ENCODE assay signal across 8 cellular contexts in the genomic region with DNA sequence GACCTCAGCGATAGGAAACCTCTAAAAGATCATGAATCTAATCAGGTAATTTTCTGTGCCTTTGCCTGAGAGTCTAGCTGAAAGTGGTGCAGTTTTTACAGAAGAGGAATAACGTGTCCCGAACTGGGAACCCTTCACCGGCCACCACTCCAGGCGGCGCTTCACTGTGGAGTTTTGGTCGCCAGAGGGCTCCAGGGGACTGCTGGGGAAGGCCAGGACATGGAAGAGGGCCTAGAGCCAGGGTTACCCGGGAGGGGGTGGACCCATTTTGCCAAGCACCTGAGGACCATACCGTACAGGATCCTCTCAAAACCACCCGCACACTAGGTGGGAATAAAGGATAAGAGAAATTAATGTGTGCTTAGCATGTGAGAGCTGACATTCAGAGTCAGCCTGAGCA. TPM values are rescaled to one million over a fixed set of nuclear protein-coding genes. Genes with fewer than 3 reads are reported as not detected.
A peak's percentile ranks its signal among the peaks of the same experiment; 100 is the strongest.
DNase-seq lines count a peak whose midpoint lies in the region; ATAC-seq and TF ChIP-seq lines count a peak whose summit lies in the region.
"Not testable (repeated sequence)": the region's sequence is repeated elsewhere in the genome, so short reads cannot be mapped to it uniquely, and the experiment has no call there.

No MANE protein-coding gene starts in this region.

- TF ChIP-seq POLR2A in heart left ventricle (IDR thresholded peaks at IDR 0.05) = not testable (repeated sequence)

- intact Hi-C loops in Caco-2 (cut with micrococcal nuclease; ENCODE audit: unreplicated experiment) (loop anchor here (1.0 kb wide), 1 partner anchor 170 kb away; no protein-coding TSS in a partner anchor), heart left ventricle (cut with DNase I) (loop anchor here in 3 of 10 donors (2.0 to 10.0 kb wide), 3 partner anchors 169 to 171 kb away; no protein-coding TSS in a partner anchor)
- intact Hi-C loops in lower lobe of right lung (cut with DNase I) = not testable (repeated sequence)

- WGBS in heart left ventricle, 4 donors = 26 to 32% (median 30%) methylated on average over 10 of the region's 10 CpGs
- WGBS in smooth muscle cell (ENCODE audit: low lambda C conversion rate) = 21% methylated on average over 10 of the region's 10 CpGs

- H2AFZ ChIP-seq in smooth muscle cell (ENCODE audit: low read depth) = not testable (repeated sequence)

- H3K36me3 Mint-ChIP-seq in Caco-2 (ENCODE audit: insufficient read depth, unreplicated experiment); WTC11: not testable (repeated sequence)

- H3K27ac ChIP-seq in heart left ventricle; lower lobe of right lung; smooth muscle cell (ENCODE audit: low read depth): not testable (repeated sequence)

- CTCF ChIA-PET in Caco-2 (lab: Charles Lee) (interaction anchor here (1.1 to 1.2 kb wide), 2 partner anchors 170 to 173 kb away, joined by 4 read pairs; no protein-coding TSS in a partner anchor), WTC11 (lab: Charles Lee) (interaction anchor here (0.8 to 1.3 kb wide), 3 partner anchors 23 to 161 kb away, joined by 3 to 6 read pairs (median 3); no protein-coding TSS in a partner anchor)

- not testable (repeated sequence) for BruUV-seq in Caco-2 (replicated peaks; lab: Mats Ljungman, UMichigan)

- not testable (repeated sequence) for H3K4me1 ChIP-seq in Caco-2; heart left ventricle; lower lobe of right lung; smooth muscle cell (ENCODE audit: low read depth)

- not testable (repeated sequence) for H3K27me3 ChIP-seq in Caco-2 (replicated peaks; ENCODE audit: control insufficient read depth, insufficient read depth, low read length); heart left ventricle; lower lobe of right lung (ENCODE audit: low read depth); smooth muscle cell (ENCODE audit: low read depth)

- not testable (repeated sequence) for H3K9me3 Mint-ChIP-seq in Caco-2 (ENCODE audit: unreplicated experiment)
- H3K9me3 Mint-ChIP-seq in WTC11 = peaks cover 17% of the 10 kb centered on the region

- not testable (repeated sequence) for H4K20me1 ChIP-seq in smooth muscle cell (ENCODE audit: low read depth)

- H3K27me3 Mint-ChIP-seq in Caco-2 (ENCODE audit: insufficient read depth, unreplicated experiment); WTC11 (ENCODE audit: low read depth): not testable (repeated sequence)

- H3K9me3 ChIP-seq in Caco-2; heart left ventricle; lower lobe of right lung; smooth muscle cell (replicated peaks; ENCODE audit: low read depth): not testable (repeated sequence)

- H3K4me3 ChIP-seq in Caco-2 (ENCODE audit: low read depth, low read length); heart left ventricle; lower lobe of right lung; smooth muscle cell: not testable (repeated sequence)

- not testable (repeated sequence) for H3K27ac Mint-ChIP-seq in Caco-2 (ENCODE audit: unreplicated experiment); WTC11

- H3K36me3 ChIP-seq in Caco-2 (ENCODE audit: control insufficient read depth, insufficient read depth, low read length); heart left ventricle; lower lobe of right lung; smooth muscle cell (ENCODE audit: low read depth): not testable (repeated sequence)

- DNase-seq in Caco-2 = peak; percentile 56 to 69
- DNase-seq in GM20000 (ENCODE audit: low spot score); lower lobe of right lung; smooth muscle cell (lab: John Stamatoyannopoulos, UW; ENCODE audit: unreplicated experiment): not testable (repeated sequence)
- DNase-seq in M059J (ENCODE audit: low read depth) = peak; percentile 37
- peak; percentile 83 for DNase-seq in WTC11 (ENCODE audit: low spot score)
- DNase-seq in dermis blood vessel endothelial cell = peak; percentile 47
- peak in 1 of 5 donors; percentile 44 for DNase-seq in heart left ventricle

- peak; percentile 100 for ATAC-seq in WTC11
- ATAC-seq in heart left ventricle = peak; percentile 61 to 81 (median 74)
- ATAC-seq in lower lobe of right lung = peak; percentile 61 to 71

- H3K79me2 ChIP-seq in smooth muscle cell (ENCODE audit: low read depth) = not testable (repeated sequence)

- not testable (repeated sequence) for H3F3A ChIP-seq in smooth muscle cell (ENCODE audit: low read depth)

- H3K4me1 Mint-ChIP-seq in Caco-2 (ENCODE audit: low read depth, unreplicated experiment); WTC11: not testable (repeated sequence)

- POLR2A ChIA-PET in Caco-2 (lab: Charles Lee); WTC11 (lab: Charles Lee): not testable (repeated sequence)

- H3K9ac ChIP-seq in smooth muscle cell (ENCODE audit: low read depth) = not testable (repeated sequence)

- H3K4me3 Mint-ChIP-seq in Caco-2 (ENCODE audit: unreplicated experiment); WTC11: not testable (repeated sequence)

- not testable (repeated sequence) for H3K4me2 ChIP-seq in smooth muscle cell

- TF ChIP-seq CTCF in Caco-2 (IDR thresholded peaks at IDR 0.05; ENCODE audit: insufficient read depth in 1 of 2, low read depth in 1 of 2, low read length in 1 of 2, severe bottlenecking in 1 of 2, unreplicated experiment in 1 of 2) = peak; percentile 63 to 67
- peak; percentile 19 for TF ChIP-seq CTCF in GM20000 (IDR thresholded peaks at IDR 0.05; ENCODE audit: extremely low read depth, missing control alignments)
- TF ChIP-seq CTCF in WTC11 (IDR thresholded peaks at IDR 0.05) = peak; percentile 21; the same call in 1 of the 2 replicates
- peak in 11 of 12 donors; percentile 16 to 47 (median 29) for TF ChIP-seq CTCF in heart left ventricle (IDR thresholded peaks at IDR 0.05)
- TF ChIP-seq CTCF in lower lobe of right lung (IDR thresholded peaks at IDR 0.05) = peak; percentile 36
- peak; percentile 45 for TF ChIP-seq CTCF in smooth muscle cell (IDR thresholded peaks at IDR 0.05; ENCODE audit: borderline replicate concordance, insufficient read depth, poor library complexity, severe bottlenecking)

RNA-seq across cellular contexts. Expression of a gene that starts 55.8 kb away (rescaled TPM):
- total RNA-seq in Caco-2 (2022) (267 and 293 TPM in 2 replicates), WTC11 (2021) (92.8 to 143 TPM (median 93.4 TPM) in 3 replicates), dermis blood vessel endothelial cell (96.3 and 175 TPM in 2 replicates), heart left ventricle (100 to 1,000 TPM in 6 of 9 donors, 10 to 100 TPM in 3; 15.7 to 232 (median 121) TPM), lower lobe of right lung (478 TPM), smooth muscle cell (39.0 and 55.1 TPM in 2 replicates)
- 57.6 and 89.3 TPM in 2 replicates for total RNA-seq in M059J (2014; rRNA removed; shearing (Covaris generic))
- polyA plus RNA-seq in heart left ventricle (10 to 100 TPM; 24.2 to 70.7 TPM), smooth muscle cell (17.1 and 22.1 TPM in 2 replicates)
